Comparison of ENCODE assay signal across 19 cellular contexts in the genomic region with DNA sequence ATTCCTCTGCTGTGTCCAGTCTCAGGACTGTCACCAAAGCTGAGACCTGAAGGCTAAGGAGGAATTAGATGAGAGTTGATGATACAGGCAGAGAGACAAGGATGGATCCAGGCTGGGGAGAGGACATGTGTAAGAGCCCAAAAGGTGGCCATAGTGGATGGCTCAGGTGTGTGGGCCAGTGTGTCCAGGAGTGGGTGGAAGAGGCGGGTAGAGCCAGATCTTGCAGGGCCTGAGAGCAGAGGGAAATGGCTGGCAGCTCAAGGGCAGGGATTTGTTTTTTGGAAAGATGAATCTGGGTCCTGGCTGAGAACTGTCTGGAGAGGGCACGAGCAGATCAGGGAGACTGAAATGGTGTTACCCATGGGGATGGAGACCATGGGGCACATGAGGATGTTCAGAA. TPM values are rescaled to one million over a fixed set of nuclear protein-coding genes. Genes with fewer than 3 reads are reported as not detected.
A peak's percentile ranks its signal among the peaks of the same experiment; 100 is the strongest.
DNase-seq lines count a peak whose midpoint lies in the region; TF ChIP-seq lines count a peak whose summit lies in the region.
"Had no signal": no experiment of that assay in that cellular context is flagged by ENCODE, and none has a peak within 500 bp of the region (broad histone marks: within the 10 kb centered on the region; RNA-seq: fewer than 3 reads in every experiment).

No MANE protein-coding gene starts in this region.

- no peaks in the 10 kb centered on the region for H3K4me1 Mint-ChIP-seq in activated CD4-positive, alpha-beta T cell treated with anti-CD3 and anti-CD28 coated beads, Interleukin-2, amount 10 ng/mL, durations not matched to agents 7 days and 5 days
- H3K4me1 Mint-ChIP-seq in dendritic cell treated with granulocyte-macrophage colony-stimulating factor and Interleukin-4, amounts not matched to agents 40 ng/mL and 50 ng/mL, for 4 days (ENCODE audit: low read depth): peaks cover 17% of the 10 kb centered on the region

- H3K4me3 ChIP-seq in HEK293 (ENCODE audit: low read depth, low read length) (no peak overlapping the region), foreskin fibroblast (ENCODE audit: low read depth in 1 of 2, low read length in 2 of 2) (no peak overlapping the region), HAP-1 (no peak overlapping the region)
- H3K4me3 ChIP-seq: BLaER1 treated with 17β-estradiol and CSF1 and Interleukin-3, amounts not matched to agents 10 nM and 100 nM had no signal

- no peaks in the 10 kb centered on the region for H3K9me3 Mint-ChIP-seq in activated CD4-positive, alpha-beta T cell treated with anti-CD3 and anti-CD28 coated beads, Interleukin-2, amount 10 ng/mL, durations not matched to agents 7 days and 5 days
- H3K9me3 Mint-ChIP-seq in dendritic cell treated with granulocyte-macrophage colony-stimulating factor and Interleukin-4, amounts not matched to agents 40 ng/mL and 50 ng/mL, for 4 days: no peaks in the 10 kb centered on the region

- no peak overlapping the region for H3K27ac ChIP-seq in HEK293 (ENCODE audit: extremely low read depth, low read depth, low read length)
- H3K27ac ChIP-seq: BLaER1 treated with 17β-estradiol and CSF1 and Interleukin-3, amounts not matched to agents 10 nM and 100 nM had no signal

- CTCF ChIA-PET in activated CD4-positive, alpha-beta T cell treated with anti-CD3 and anti-CD28 coated beads, Interleukin-2, amount 10 ng/mL, durations not matched to agents 7 days and 5 days (lab: Charles Lee): interaction anchor here (2.6 kb wide), 1 partner anchor 8 kb away, joined by 13 read pairs; no protein-coding TSS in a partner anchor
- CTCF ChIA-PET in HEK293 (lab: Yijun Ruan, JAX): interaction anchor here (0.6 to 2.1 kb wide), 2 partner anchors 8 to 16 kb away, joined by 3 to 8 read pairs; no protein-coding TSS in a partner anchor

- H3K4me3 Mint-ChIP-seq in activated CD4-positive, alpha-beta T cell treated with anti-CD3 and anti-CD28 coated beads, Interleukin-2, amount 10 ng/mL, durations not matched to agents 7 days and 5 days: no peak overlapping the region
- no peak overlapping the region for H3K4me3 Mint-ChIP-seq in dendritic cell treated with granulocyte-macrophage colony-stimulating factor and Interleukin-4, amounts not matched to agents 40 ng/mL and 50 ng/mL, for 4 days

- H3K27ac Mint-ChIP-seq in activated CD4-positive, alpha-beta T cell treated with anti-CD3 and anti-CD28 coated beads, Interleukin-2, amount 10 ng/mL, durations not matched to agents 7 days and 5 days: peak overlapping the region; percentile 32
- peak overlapping the region; percentile 47 for H3K27ac Mint-ChIP-seq in dendritic cell treated with granulocyte-macrophage colony-stimulating factor and Interleukin-4, amounts not matched to agents 40 ng/mL and 50 ng/mL, for 4 days

- no peaks in the 10 kb centered on the region for H3K36me3 ChIP-seq in HEK293 (ENCODE audit: control insufficient read depth in 2 of 2, insufficient read depth in 1 of 2, low read length in 2 of 2)
- no peaks in the 10 kb centered on the region for H3K36me3 ChIP-seq in HAP-1 (replicated peaks)
- H3K36me3 ChIP-seq: BLaER1 treated with 17β-estradiol and CSF1 and Interleukin-3, amounts not matched to agents 10 nM and 100 nM had no signal

- TF ChIP-seq CTCF in HEK293 (tag by site-specific recombination; IDR thresholded peaks at IDR 0.05) (no peak), foreskin fibroblast (IDR thresholded peaks at IDR 0.05; ENCODE audit: low read depth, low read length) (no peak)

- no peaks in the 10 kb centered on the region for H3K27me3 ChIP-seq in HAP-1 (ENCODE audit: low read depth)
- H3K27me3 ChIP-seq: BLaER1 treated with 17β-estradiol and CSF1 and Interleukin-3, amounts not matched to agents 10 nM and 100 nM had no signal

- H3K27me3 Mint-ChIP-seq in activated CD4-positive, alpha-beta T cell treated with anti-CD3 and anti-CD28 coated beads, Interleukin-2, amount 10 ng/mL, durations not matched to agents 7 days and 5 days: peaks cover 2% of the 10 kb centered on the region
- H3K27me3 Mint-ChIP-seq in dendritic cell treated with granulocyte-macrophage colony-stimulating factor and Interleukin-4, amounts not matched to agents 40 ng/mL and 50 ng/mL, for 4 days: peaks cover 9% of the 10 kb centered on the region

- H3K4me1 ChIP-seq in HEK293 (ENCODE audit: control insufficient read depth, insufficient read depth, low read length) (no peaks in the 10 kb centered on the region), HAP-1 (no peaks in the 10 kb centered on the region)

- H3K36me3 Mint-ChIP-seq in activated CD4-positive, alpha-beta T cell treated with anti-CD3 and anti-CD28 coated beads, Interleukin-2, amount 10 ng/mL, durations not matched to agents 7 days and 5 days (ENCODE audit: low read depth): no peaks in the 10 kb centered on the region
- no peaks in the 10 kb centered on the region for H3K36me3 Mint-ChIP-seq in dendritic cell treated with granulocyte-macrophage colony-stimulating factor and Interleukin-4, amounts not matched to agents 40 ng/mL and 50 ng/mL, for 4 days (ENCODE audit: low read depth)

- DNase-seq in activated CD4-positive, alpha-beta T cell treated with anti-CD3 and anti-CD28 coated beads, Interleukin-2, amount 10 ng/mL, durations not matched to agents 7 days and 5 days: no peak
- DNase-seq in activated CD4-positive, alpha-beta T cell treated with anti-CD3 and anti-CD28 coated beads for 1 hour: no peak
- DNase-seq in stimulated activated CD8-positive, alpha-beta memory T cell treated with anti-CD3 and anti-CD28 coated beads, Interleukin-4, amount 100 ng/mL, for 48 hours: peak; percentile 15
- no peak for DNase-seq in foreskin fibroblast
- DNase-seq in C1 segment of cervical spinal cord (lab: John Stamatoyannopoulos, UW): no peak
- no peak for DNase-seq in HAP-1 (ENCODE audit: low spot score in 2 of 2)
- DNase-seq: HCEC 1CT; KBM-7; NCI-H1092 treated with DMSO at 0.1 percent for 48 hours; NCI-H1694; NCI-H2107; NCI-H345; NCI-H69; NK-92 treated with Interleukin-12 subunit alpha and Interleukin-12 subunit beta, amount 100 ng/mL, for 24 hours; OCI-M1; RPMI8226 had no signal

- in situ Hi-C loops in HAP-1 (cut with MboI; ENCODE audit: low sequenced_read_pairs): no loop called here

- H3K9me3 ChIP-seq in HEK293 (ENCODE audit: control insufficient read depth, insufficient read depth, low read depth, low read length): no peaks in the 10 kb centered on the region
- no peaks in the 10 kb centered on the region for H3K9me3 ChIP-seq in HAP-1
- H3K9me3 ChIP-seq: BLaER1 treated with 17β-estradiol and CSF1 and Interleukin-3, amounts not matched to agents 10 nM and 100 nM had no signal

- intact Hi-C loops in dendritic cell treated with granulocyte-macrophage colony-stimulating factor and Interleukin-4, amounts not matched to agents 40 ng/mL and 50 ng/mL, for 4 days (cut with micrococcal nuclease): no loop called here

- POLR2A ChIA-PET in activated CD4-positive, alpha-beta T cell treated with anti-CD3 and anti-CD28 coated beads, Interleukin-2, amount 10 ng/mL, durations not matched to agents 7 days and 5 days (lab: Charles Lee): no interaction called here
- POLR2A ChIA-PET in HEK293 (lab: Yijun Ruan, JAX): no interaction called here

TF ChIP-seq in HEK293, 187 proteins besides CTCF, POLR2A, EP300 and RAD21:
- TF ChIP-seq ZFP37 (tag by site-specific recombination; IDR thresholded peaks at IDR 0.05) (no peak), SP2 (tag by site-specific recombination; IDR thresholded peaks at IDR 0.05) (no peak), EGR2 (tag by site-specific recombination; IDR thresholded peaks at IDR 0.05; ENCODE audit: low read depth) (peak; percentile 58; the same call in 1 of the 2 replicates), ZNF335 (tag by site-specific recombination; conservative IDR thresholded peaks at IDR 0.05) (no peak), ZNF423 (tag by site-specific recombination; IDR thresholded peaks at IDR 0.05) (no peak), ZFHX2 (tag by site-specific recombination; conservative IDR thresholded peaks at IDR 0.05) (peak; percentile 55), ZNF211 (tag by site-specific recombination; IDR thresholded peaks at IDR 0.05; ENCODE audit: low read depth) (no peak), ZNF776 (tag by site-specific recombination; IDR thresholded peaks at IDR 0.05; ENCODE audit: borderline replicate concordance) (no peak)
TF ChIP-seq in HEK293: peak in this region for 2.

RNA-seq across cellular contexts. Expression of gene AZIN2, which starts 38.1 kb away (rescaled TPM):
- total RNA-seq in activated CD4-positive, alpha-beta T cell treated with anti-CD3 and anti-CD28 coated beads, Interleukin-2, amount 10 ng/mL, durations not matched to agents 7 days and 5 days: 1 to 10 TPM; 4.1 to 5.5 TPM
